In the genomic region with DNA sequence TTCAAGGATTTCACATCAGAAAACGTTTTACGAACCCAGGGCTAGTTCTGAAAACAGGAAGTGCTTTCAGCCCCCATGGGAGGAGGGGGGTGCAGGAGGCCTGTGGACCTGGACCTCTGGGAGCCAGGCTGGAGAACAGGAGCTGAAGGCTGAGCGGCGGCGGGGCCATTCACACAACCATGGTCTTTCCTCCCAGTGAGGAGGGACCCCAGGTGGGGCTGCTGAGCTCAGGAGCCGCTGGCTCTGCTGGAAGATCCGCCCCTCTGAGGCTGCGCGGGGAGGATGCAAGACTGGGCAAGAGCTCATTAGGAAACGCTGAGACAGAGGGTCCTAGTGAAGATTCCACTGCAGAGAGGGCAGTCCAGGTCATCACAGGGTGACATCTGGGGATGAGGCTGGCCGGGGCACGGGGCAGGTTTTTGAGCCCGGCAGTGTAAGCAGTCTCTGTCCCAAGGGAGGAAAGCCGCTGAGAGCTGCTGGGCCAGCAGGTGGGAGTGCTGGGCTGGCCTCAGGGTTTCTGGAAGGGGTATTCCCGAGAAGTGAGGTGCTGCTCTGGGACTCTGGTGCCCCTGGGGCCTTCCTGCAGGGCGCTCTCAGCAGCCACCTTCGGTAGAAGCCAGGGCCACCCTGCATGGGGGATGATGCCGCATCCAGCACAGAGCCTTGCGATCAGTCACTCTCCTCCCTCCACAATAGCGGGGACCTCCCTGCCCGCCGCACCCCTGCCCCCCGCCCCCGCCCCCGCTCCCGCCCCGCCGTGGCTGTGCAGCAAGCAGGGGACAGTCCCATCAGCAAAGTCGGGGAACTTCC, we compare ENCODE assay signal across 1 cellular context.
TF ChIP-seq lines count a peak whose summit lies in the region.

No MANE protein-coding gene starts in this region.

TF ChIP-seq in HepG2, 621 proteins besides CTCF, POLR2A, EP300 and RAD21 (continued from another document and continues in another):
- TF ChIP-seq, protein P1, sequence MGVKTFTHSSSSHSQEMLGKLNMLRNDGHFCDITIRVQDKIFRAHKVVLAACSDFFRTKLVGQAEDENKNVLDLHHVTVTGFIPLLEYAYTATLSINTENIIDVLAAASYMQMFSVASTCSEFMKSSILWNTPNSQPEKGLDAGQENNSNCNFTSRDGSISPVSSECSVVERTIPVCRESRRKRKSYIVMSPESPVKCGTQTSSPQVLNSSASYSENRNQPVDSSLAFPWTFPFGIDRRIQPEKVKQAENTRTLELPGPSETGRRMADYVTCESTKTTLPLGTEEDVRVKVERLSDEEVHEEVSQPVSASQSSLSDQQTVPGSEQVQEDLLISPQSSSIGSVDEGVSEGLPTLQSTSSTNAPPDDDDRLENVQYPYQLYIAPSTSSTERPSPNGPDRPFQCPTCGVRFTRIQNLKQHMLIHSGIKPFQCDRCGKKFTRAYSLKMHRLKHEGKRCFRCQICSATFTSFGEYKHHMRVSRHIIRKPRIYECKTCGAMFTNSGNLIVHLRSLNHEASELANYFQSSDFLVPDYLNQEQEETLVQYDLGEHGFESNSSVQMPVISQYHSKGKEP (CRISPR knock-in tag; IDR thresholded peaks at IDR 0.05) = no peak
- TF ChIP-seq ELF3 (CRISPR knock-in tag; IDR thresholded peaks at IDR 0.05) (peak; percentile 22; the same call in 1 of the 2 replicates), SALL2 (CRISPR knock-in tag; IDR thresholded peaks at IDR 0.05) (no peak), SMAD9 (CRISPR knock-in tag; IDR thresholded peaks at IDR 0.05) (no peak), SOX5 (CRISPR knock-in tag; IDR thresholded peaks at IDR 0.05; ENCODE audit: borderline replicate concordance) (no peak), ZBTB1 (CRISPR knock-in tag; IDR thresholded peaks at IDR 0.05; ENCODE audit: borderline replicate concordance) (no peak), EZH2 (conservative IDR thresholded peaks at IDR 0.05; ENCODE audit: low read depth, low read length) (no peak), NCOA2 (CRISPR knock-in tag; IDR thresholded peaks at IDR 0.05) (no peak), HDAC6 (IDR thresholded peaks at IDR 0.05; ENCODE audit: low read depth, low read length) (no peak), ARNTL (CRISPR knock-in tag; IDR thresholded peaks at IDR 0.05) (no peak), ZNF337 (CRISPR knock-in tag; IDR thresholded peaks at IDR 0.05; ENCODE audit: borderline replicate concordance, low read depth) (no peak), GABPA (IDR thresholded peaks at IDR 0.05; ENCODE audit: low read depth, low read length) (no peak), GABPA (CRISPR knock-in tag; IDR thresholded peaks at IDR 0.05; ENCODE audit: low read depth) (peak; percentile 65), U2AF1 (optimal IDR thresholded peaks at IDR 0.05; ENCODE audit: low read depth, low read length) (peak; percentile 44), GZF1 (CRISPR knock-in tag; IDR thresholded peaks at IDR 0.05) (no peak), ZMYM4 (CRISPR knock-in tag; IDR thresholded peaks at IDR 0.05) (no peak), YY1 (IDR thresholded peaks at IDR 0.05; ENCODE audit: insufficient read depth, insufficient replicate concordance, low read depth, low read length) (no peak), CAMTA2 (CRISPR knock-in tag; IDR thresholded peaks at IDR 0.05; ENCODE audit: borderline replicate concordance) (no peak), XRCC5 (optimal IDR thresholded peaks at IDR 0.05; ENCODE audit: low read length) (no peak), TBX2 (CRISPR knock-in tag; IDR thresholded peaks at IDR 0.05; ENCODE audit: borderline replicate concordance) (peak; percentile 29; the same call in 1 of the 2 replicates), AHR (CRISPR knock-in tag; IDR thresholded peaks at IDR 0.05) (peak; percentile 38; the same call in 1 of the 2 replicates), KDM5B (CRISPR knock-in tag; IDR thresholded peaks at IDR 0.05; ENCODE audit: borderline replicate concordance) (no peak)
- TF ChIP-seq, protein P2, sequence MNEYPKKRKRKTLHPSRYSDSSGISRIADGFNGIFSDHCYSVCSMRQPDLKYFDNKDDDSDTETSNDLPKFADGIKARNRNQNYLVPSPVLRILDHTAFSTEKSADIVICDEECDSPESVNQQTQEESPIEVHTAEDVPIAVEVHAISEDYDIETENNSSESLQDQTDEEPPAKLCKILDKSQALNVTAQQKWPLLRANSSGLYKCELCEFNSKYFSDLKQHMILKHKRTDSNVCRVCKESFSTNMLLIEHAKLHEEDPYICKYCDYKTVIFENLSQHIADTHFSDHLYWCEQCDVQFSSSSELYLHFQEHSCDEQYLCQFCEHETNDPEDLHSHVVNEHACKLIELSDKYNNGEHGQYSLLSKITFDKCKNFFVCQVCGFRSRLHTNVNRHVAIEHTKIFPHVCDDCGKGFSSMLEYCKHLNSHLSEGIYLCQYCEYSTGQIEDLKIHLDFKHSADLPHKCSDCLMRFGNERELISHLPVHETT (CRISPR knock-in tag; conservative IDR thresholded peaks at IDR 0.05) = no peak
- TF ChIP-seq, protein P3, sequence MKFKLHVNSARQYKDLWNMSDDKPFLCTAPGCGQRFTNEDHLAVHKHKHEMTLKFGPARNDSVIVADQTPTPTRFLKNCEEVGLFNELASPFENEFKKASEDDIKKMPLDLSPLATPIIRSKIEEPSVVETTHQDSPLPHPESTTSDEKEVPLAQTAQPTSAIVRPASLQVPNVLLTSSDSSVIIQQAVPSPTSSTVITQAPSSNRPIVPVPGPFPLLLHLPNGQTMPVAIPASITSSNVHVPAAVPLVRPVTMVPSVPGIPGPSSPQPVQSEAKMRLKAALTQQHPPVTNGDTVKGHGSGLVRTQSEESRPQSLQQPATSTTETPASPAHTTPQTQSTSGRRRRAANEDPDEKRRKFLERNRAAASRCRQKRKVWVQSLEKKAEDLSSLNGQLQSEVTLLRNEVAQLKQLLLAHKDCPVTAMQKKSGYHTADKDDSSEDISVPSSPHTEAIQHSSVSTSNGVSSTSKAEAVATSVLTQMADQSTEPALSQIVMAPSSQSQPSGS (CRISPR knock-in tag; IDR thresholded peaks at IDR 0.05) = no peak
- TF ChIP-seq, protein P4, sequence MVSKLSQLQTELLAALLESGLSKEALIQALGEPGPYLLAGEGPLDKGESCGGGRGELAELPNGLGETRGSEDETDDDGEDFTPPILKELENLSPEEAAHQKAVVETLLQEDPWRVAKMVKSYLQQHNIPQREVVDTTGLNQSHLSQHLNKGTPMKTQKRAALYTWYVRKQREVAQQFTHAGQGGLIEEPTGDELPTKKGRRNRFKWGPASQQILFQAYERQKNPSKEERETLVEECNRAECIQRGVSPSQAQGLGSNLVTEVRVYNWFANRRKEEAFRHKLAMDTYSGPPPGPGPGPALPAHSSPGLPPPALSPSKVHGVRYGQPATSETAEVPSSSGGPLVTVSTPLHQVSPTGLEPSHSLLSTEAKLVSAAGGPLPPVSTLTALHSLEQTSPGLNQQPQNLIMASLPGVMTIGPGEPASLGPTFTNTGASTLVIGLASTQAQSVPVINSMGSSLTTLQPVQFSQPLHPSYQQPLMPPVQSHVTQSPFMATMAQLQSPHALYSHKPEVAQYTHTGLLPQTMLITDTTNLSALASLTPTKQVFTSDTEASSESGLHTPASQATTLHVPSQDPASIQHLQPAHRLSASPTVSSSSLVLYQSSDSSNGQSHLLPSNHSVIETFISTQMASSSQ (IDR thresholded peaks at IDR 0.05; ENCODE audit: low read depth) = no peak
- TF ChIP-seq, protein P4 (CRISPR knock-in tag; IDR thresholded peaks at IDR 0.05; ENCODE audit: borderline replicate concordance) = no peak
- TF ChIP-seq, protein P5, sequence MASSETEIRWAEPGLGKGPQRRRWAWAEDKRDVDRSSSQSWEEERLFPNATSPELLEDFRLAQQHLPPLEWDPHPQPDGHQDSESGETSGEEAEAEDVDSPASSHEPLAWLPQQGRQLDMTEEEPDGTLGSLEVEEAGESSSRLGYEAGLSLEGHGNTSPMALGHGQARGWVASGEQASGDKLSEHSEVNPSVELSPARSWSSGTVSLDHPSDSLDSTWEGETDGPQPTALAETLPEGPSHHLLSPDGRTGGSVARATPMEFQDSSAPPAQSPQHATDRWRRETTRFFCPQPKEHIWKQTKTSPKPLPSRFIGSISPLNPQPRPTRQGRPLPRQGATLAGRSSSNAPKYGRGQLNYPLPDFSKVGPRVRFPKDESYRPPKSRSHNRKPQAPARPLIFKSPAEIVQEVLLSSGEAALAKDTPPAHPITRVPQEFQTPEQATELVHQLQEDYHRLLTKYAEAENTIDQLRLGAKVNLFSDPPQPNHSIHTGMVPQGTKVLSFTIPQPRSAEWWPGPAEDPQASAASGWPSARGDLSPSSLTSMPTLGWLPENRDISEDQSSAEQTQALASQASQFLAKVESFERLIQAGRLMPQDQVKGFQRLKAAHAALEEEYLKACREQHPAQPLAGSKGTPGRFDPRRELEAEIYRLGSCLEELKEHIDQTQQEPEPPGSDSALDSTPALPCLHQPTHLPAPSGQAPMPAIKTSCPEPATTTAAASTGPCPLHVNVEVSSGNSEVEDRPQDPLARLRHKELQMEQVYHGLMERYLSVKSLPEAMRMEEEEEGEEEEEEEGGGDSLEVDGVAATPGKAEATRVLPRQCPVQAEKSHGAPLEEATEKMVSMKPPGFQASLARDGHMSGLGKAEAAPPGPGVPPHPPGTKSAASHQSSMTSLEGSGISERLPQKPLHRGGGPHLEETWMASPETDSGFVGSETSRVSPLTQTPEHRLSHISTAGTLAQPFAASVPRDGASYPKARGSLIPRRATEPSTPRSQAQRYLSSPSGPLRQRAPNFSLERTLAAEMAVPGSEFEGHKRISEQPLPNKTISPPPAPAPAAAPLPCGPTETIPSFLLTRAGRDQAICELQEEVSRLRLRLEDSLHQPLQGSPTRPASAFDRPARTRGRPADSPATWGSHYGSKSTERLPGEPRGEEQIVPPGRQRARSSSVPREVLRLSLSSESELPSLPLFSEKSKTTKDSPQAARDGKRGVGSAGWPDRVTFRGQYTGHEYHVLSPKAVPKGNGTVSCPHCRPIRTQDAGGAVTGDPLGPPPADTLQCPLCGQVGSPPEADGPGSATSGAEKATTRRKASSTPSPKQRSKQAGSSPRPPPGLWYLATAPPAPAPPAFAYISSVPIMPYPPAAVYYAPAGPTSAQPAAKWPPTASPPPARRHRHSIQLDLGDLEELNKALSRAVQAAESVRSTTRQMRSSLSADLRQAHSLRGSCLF (CRISPR knock-in tag; IDR thresholded peaks at IDR 0.05; ENCODE audit: borderline replicate concordance) = no peak
- TF ChIP-seq, protein P6, sequence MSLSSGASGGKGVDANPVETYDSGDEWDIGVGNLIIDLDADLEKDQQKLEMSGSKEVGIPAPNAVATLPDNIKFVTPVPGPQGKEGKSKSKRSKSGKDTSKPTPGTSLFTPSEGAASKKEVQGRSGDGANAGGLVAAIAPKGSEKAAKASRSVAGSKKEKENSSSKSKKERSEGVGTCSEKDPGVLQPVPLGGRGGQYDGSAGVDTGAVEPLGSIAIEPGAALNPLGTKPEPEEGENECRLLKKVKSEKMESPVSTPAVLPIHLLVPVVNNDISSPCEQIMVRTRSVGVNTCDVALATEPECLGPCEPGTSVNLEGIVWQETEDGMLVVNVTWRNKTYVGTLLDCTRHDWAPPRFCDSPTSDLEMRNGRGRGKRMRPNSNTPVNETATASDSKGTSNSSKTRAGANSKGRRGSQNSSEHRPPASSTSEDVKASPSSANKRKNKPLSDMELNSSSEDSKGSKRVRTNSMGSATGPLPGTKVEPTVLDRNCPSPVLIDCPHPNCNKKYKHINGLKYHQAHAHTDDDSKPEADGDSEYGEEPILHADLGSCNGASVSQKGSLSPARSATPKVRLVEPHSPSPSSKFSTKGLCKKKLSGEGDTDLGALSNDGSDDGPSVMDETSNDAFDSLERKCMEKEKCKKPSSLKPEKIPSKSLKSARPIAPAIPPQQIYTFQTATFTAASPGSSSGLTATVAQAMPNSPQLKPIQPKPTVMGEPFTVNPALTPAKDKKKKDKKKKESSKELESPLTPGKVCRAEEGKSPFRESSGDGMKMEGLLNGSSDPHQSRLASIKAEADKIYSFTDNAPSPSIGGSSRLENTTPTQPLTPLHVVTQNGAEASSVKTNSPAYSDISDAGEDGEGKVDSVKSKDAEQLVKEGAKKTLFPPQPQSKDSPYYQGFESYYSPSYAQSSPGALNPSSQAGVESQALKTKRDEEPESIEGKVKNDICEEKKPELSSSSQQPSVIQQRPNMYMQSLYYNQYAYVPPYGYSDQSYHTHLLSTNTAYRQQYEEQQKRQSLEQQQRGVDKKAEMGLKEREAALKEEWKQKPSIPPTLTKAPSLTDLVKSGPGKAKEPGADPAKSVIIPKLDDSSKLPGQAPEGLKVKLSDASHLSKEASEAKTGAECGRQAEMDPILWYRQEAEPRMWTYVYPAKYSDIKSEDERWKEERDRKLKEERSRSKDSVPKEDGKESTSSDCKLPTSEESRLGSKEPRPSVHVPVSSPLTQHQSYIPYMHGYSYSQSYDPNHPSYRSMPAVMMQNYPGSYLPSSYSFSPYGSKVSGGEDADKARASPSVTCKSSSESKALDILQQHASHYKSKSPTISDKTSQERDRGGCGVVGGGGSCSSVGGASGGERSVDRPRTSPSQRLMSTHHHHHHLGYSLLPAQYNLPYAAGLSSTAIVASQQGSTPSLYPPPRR (CRISPR knock-in tag; IDR thresholded peaks at IDR 0.05; ENCODE audit: borderline replicate concordance) = no peak
- TF ChIP-seq, protein P7, sequence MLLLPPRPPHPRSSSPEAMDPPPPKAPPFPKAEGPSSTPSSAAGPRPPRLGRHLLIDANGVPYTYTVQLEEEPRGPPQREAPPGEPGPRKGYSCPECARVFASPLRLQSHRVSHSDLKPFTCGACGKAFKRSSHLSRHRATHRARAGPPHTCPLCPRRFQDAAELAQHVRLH (CRISPR knock-in tag; IDR thresholded peaks at IDR 0.05; ENCODE audit: borderline replicate concordance, low read depth) = no peak
- TF ChIP-seq, protein P8, sequence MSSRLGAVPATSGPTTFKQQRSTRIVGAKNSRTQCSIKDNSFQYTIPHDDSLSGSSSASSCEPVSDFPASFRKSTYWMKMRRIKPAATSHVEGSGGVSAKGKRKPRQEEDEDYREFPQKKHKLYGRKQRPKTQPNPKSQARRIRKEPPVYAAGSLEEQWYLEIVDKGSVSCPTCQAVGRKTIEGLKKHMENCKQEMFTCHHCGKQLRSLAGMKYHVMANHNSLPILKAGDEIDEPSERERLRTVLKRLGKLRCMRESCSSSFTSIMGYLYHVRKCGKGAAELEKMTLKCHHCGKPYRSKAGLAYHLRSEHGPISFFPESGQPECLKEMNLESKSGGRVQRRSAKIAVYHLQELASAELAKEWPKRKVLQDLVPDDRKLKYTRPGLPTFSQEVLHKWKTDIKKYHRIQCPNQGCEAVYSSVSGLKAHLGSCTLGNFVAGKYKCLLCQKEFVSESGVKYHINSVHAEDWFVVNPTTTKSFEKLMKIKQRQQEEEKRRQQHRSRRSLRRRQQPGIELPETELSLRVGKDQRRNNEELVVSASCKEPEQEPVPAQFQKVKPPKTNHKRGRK (CRISPR knock-in tag; IDR thresholded peaks at IDR 0.05) = no peak
- TF ChIP-seq, protein P9, sequence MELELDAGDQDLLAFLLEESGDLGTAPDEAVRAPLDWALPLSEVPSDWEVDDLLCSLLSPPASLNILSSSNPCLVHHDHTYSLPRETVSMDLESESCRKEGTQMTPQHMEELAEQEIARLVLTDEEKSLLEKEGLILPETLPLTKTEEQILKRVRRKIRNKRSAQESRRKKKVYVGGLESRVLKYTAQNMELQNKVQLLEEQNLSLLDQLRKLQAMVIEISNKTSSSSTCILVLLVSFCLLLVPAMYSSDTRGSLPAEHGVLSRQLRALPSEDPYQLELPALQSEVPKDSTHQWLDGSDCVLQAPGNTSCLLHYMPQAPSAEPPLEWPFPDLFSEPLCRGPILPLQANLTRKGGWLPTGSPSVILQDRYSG (CRISPR knock-in tag; IDR thresholded peaks at IDR 0.05) = no peak
